8 cellular contexts compared by ENCODE assay signal in the genomic region with DNA sequence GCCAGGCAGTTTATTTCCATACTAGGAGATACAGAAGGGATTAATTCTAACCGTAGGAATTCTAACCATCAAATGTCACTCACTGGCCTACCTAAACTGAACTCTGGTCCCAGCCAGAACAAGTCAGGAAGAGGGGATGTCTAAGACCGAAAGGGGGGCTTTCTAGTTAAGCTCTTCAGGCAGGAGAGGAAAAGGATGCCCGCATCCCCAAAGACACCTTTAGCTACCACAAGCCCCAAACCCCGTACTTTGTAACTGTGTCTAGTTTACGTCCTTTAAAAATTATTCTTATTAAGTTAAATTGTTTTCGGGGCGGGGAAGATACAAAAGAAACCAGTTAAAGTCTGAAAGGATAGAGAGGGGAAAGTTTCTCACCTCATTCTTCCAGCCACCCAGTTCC. TPM values are rescaled to one million over a fixed set of nuclear protein-coding genes. Genes with fewer than 3 reads are reported as not detected.
DNase-seq lines count a peak whose midpoint lies in the region; ATAC-seq and FAIRE-seq lines count a peak whose summit lies in the region.

No MANE protein-coding gene starts in this region.

- no peaks in the 10 kb centered on the region for H3K36me3 ChIP-seq in subcutaneous abdominal adipose tissue (ENCODE audit: control insufficient read depth in 5 of 5, insufficient read depth in 5 of 5, low read length in 5 of 5)

- no peaks in the 10 kb centered on the region for H3K9me3 Mint-ChIP-seq in T-helper 1 cell treated with Interleukin-12 subunit alpha and Interleukin-12 subunit beta and Interleukin-4 antibody, amounts not matched to agents 30 μg/mL and 1 μg/mL, for 36 hours
- H3K9me3 Mint-ChIP-seq in activated T-helper 1 cell treated with anti-CD3 and anti-CD28 coated beads, Interleukin-12 subunit alpha, Interleukin-12 subunit beta, Interleukin-2, Interleukin-4 antibody, amounts not matched to agents 30 ng/mL and 10 ng/mL and 1 ng/mL, durations not matched to agents 14 hours and 24 hours and 36 hours = no peaks in the 10 kb centered on the region
- no peaks in the 10 kb centered on the region for H3K9me3 Mint-ChIP-seq in immature natural killer cell

- H3K27me3 Mint-ChIP-seq in T-helper 1 cell treated with Interleukin-12 subunit alpha and Interleukin-12 subunit beta and Interleukin-4 antibody, amounts not matched to agents 30 μg/mL and 1 μg/mL, for 36 hours (ENCODE audit: low read depth) = no peaks in the 10 kb centered on the region
- H3K27me3 Mint-ChIP-seq in activated T-helper 1 cell treated with anti-CD3 and anti-CD28 coated beads, Interleukin-12 subunit alpha, Interleukin-12 subunit beta, Interleukin-2, Interleukin-4 antibody, amounts not matched to agents 30 ng/mL and 10 ng/mL and 1 ng/mL, durations not matched to agents 14 hours and 24 hours and 36 hours (ENCODE audit: insufficient read depth) = no peaks in the 10 kb centered on the region
- H3K27me3 Mint-ChIP-seq in immature natural killer cell (ENCODE audit: low read depth in 3 of 3) = peaks cover 8 to 13% (median 12%) of the 10 kb centered on the region in 3 donors

- no peak for ATAC-seq in GM19324 (IDR thresholded peaks at IDR 0.05; ENCODE audit: low FRiP score, unreplicated experiment)

- H3K4me1 Mint-ChIP-seq in T-helper 1 cell treated with Interleukin-12 subunit alpha and Interleukin-12 subunit beta and Interleukin-4 antibody, amounts not matched to agents 30 μg/mL and 1 μg/mL, for 36 hours (ENCODE audit: low read depth) = peaks cover 28% of the 10 kb centered on the region
- H3K4me1 Mint-ChIP-seq in activated T-helper 1 cell treated with anti-CD3 and anti-CD28 coated beads, Interleukin-12 subunit alpha, Interleukin-12 subunit beta, Interleukin-2, Interleukin-4 antibody, amounts not matched to agents 30 ng/mL and 10 ng/mL and 1 ng/mL, durations not matched to agents 14 hours and 24 hours and 36 hours (ENCODE audit: low read depth) = peaks cover 31% of the 10 kb centered on the region
- peaks cover 45 to 53% of the 10 kb centered on the region in 2 donors for H3K4me1 Mint-ChIP-seq in immature natural killer cell

- H3K36me3 Mint-ChIP-seq in T-helper 1 cell treated with Interleukin-12 subunit alpha and Interleukin-12 subunit beta and Interleukin-4 antibody, amounts not matched to agents 30 μg/mL and 1 μg/mL, for 36 hours (ENCODE audit: low read depth) = no peaks in the 10 kb centered on the region
- H3K36me3 Mint-ChIP-seq in activated T-helper 1 cell treated with anti-CD3 and anti-CD28 coated beads, Interleukin-12 subunit alpha, Interleukin-12 subunit beta, Interleukin-2, Interleukin-4 antibody, amounts not matched to agents 30 ng/mL and 10 ng/mL and 1 ng/mL, durations not matched to agents 14 hours and 24 hours and 36 hours (ENCODE audit: low read depth) = peaks cover 2% of the 10 kb centered on the region
- no peaks in the 10 kb centered on the region for H3K36me3 Mint-ChIP-seq in immature natural killer cell

- H3K27me3 ChIP-seq in subcutaneous abdominal adipose tissue (ENCODE audit: control insufficient read depth in 5 of 5, insufficient read depth in 4 of 5, low read length in 5 of 5) = no peaks in the 10 kb centered on the region

- peaks cover 7 to 23% (median 22%) of the 10 kb centered on the region in 5 donors for H3K4me1 ChIP-seq in subcutaneous abdominal adipose tissue (ENCODE audit: control insufficient read depth in 5 of 5, insufficient read depth in 5 of 5, low read length in 5 of 5)

- peak overlapping the region; percentile 96 for H3K27ac ChIP-seq in subcutaneous abdominal adipose tissue (ENCODE audit: low read depth, low read length)

- no peaks in the 10 kb centered on the region for H3K9me3 ChIP-seq in subcutaneous abdominal adipose tissue (ENCODE audit: control insufficient read depth in 5 of 5, low read length in 5 of 5)

- DNase-seq in T-helper 1 cell (no peak), immature natural killer cell (no peak), GM19239 (ENCODE audit: insufficient read length, low spot score) (no peak), AG08395 (ENCODE audit: low spot score) (no peak)
- no peak for DNase-seq in activated T-helper 1 cell treated with anti-CD3 and anti-CD28 coated beads, Interleukin-12 subunit alpha, Interleukin-12 subunit beta, Interleukin-2, Interleukin-4 antibody, amounts not matched to agents 30 ng/mL and 10 ng/mL and 1 ng/mL, durations not matched to agents 14 hours and 24 hours and 36 hours (ENCODE audit: low spot score)

- H3K4me3 Mint-ChIP-seq in T-helper 1 cell treated with Interleukin-12 subunit alpha and Interleukin-12 subunit beta and Interleukin-4 antibody, amounts not matched to agents 30 μg/mL and 1 μg/mL, for 36 hours = peak overlapping the region; percentile 95
- H3K4me3 Mint-ChIP-seq in activated T-helper 1 cell treated with anti-CD3 and anti-CD28 coated beads, Interleukin-12 subunit alpha, Interleukin-12 subunit beta, Interleukin-2, Interleukin-4 antibody, amounts not matched to agents 30 ng/mL and 10 ng/mL and 1 ng/mL, durations not matched to agents 14 hours and 24 hours and 36 hours = peak overlapping the region; percentile 96
- H3K4me3 Mint-ChIP-seq in immature natural killer cell = peak overlapping the region; percentile 96 to 99 (median 97)

- H3K27ac Mint-ChIP-seq in T-helper 1 cell treated with Interleukin-12 subunit alpha and Interleukin-12 subunit beta and Interleukin-4 antibody, amounts not matched to agents 30 μg/mL and 1 μg/mL, for 36 hours = peak overlapping the region; percentile 91
- peak overlapping the region; percentile 88 for H3K27ac Mint-ChIP-seq in activated T-helper 1 cell treated with anti-CD3 and anti-CD28 coated beads, Interleukin-12 subunit alpha, Interleukin-12 subunit beta, Interleukin-2, Interleukin-4 antibody, amounts not matched to agents 30 ng/mL and 10 ng/mL and 1 ng/mL, durations not matched to agents 14 hours and 24 hours and 36 hours
- H3K27ac Mint-ChIP-seq in immature natural killer cell = peak overlapping the region; percentile 95 to 99 (median 99)

- H3K9ac ChIP-seq in subcutaneous abdominal adipose tissue (ENCODE audit: low read length in 5 of 5) = peak overlapping the region; percentile 56 to 97 (median 94)

- intact Hi-C loops in activated T-helper 1 cell treated with anti-CD3 and anti-CD28 coated beads, Interleukin-12 subunit alpha, Interleukin-12 subunit beta, Interleukin-2, Interleukin-4 antibody, amounts not matched to agents 30 ng/mL and 10 ng/mL and 1 ng/mL, durations not matched to agents 14 hours and 24 hours and 36 hours (cut with micrococcal nuclease) = loop anchor here (2.0 kb wide), 1 partner anchor 44 kb away; no protein-coding TSS in a partner anchor

- peak overlapping the region; percentile 88 to 98 (median 92) for H3K4me3 ChIP-seq in subcutaneous abdominal adipose tissue (ENCODE audit: low read depth in 1 of 5, low read length in 5 of 5)

- no peak for FAIRE-seq in GM19239 (lab: Jason Lieb, UNC)

RNA-seq across cellular contexts. Expression of gene ZNF76, which starts 1.2 kb away (rescaled TPM):
- total RNA-seq in activated T-helper 1 cell treated with anti-CD3 and anti-CD28 coated beads, Interleukin-12 subunit alpha, Interleukin-12 subunit beta, Interleukin-2, Interleukin-4 antibody, amounts not matched to agents 30 ng/mL and 10 ng/mL and 1 ng/mL, durations not matched to agents 14 hours and 24 hours and 36 hours = 32.8 and 33.1 TPM in 2 replicates
- 10 to 100 TPM; 20.7 to 30.5 (median 27.9) TPM for polyA plus RNA-seq in immature natural killer cell

RNA-seq across cellular contexts. Expression of gene DEF6, which starts 39.3 kb away (rescaled TPM):
- total RNA-seq in activated T-helper 1 cell treated with anti-CD3 and anti-CD28 coated beads, Interleukin-12 subunit alpha, Interleukin-12 subunit beta, Interleukin-2, Interleukin-4 antibody, amounts not matched to agents 30 ng/mL and 10 ng/mL and 1 ng/mL, durations not matched to agents 14 hours and 24 hours and 36 hours = 123 and 125 TPM in 2 replicates
- polyA plus RNA-seq in immature natural killer cell = 100 to 1,000 TPM in 1 of 3 donors, 10 to 100 TPM in 2; 90.7 to 226 (median 95.1) TPM

RNA-seq across cellular contexts. Expression of gene SCUBE3, which starts 44.6 kb away (rescaled TPM):
- total RNA-seq in activated T-helper 1 cell treated with anti-CD3 and anti-CD28 coated beads, Interleukin-12 subunit alpha, Interleukin-12 subunit beta, Interleukin-2, Interleukin-4 antibody, amounts not matched to agents 30 ng/mL and 10 ng/mL and 1 ng/mL, durations not matched to agents 14 hours and 24 hours and 36 hours = 0.05 TPM in 1 of 2 replicates, not detected in the other
- polyA plus RNA-seq in immature natural killer cell = under 1 TPM in 2 of 3 donors, not detected in 1; 0.02 to 0.29 TPM
